28 cellular contexts compared by ENCODE assay signal in genomic region chr20:58218665-58219341, GRCh38. TPM values are rescaled to one million over a fixed set of nuclear protein-coding genes. Genes with fewer than 3 reads are reported as not detected.
"Had no signal": no experiment of that assay in that cellular context is flagged by ENCODE, and none has a peak within 500 bp of the region (broad histone marks: within the 10 kb centered on the region; RNA-seq: fewer than 3 reads in every experiment).

No MANE protein-coding gene starts in this region.

- H3K9me3 ChIP-seq: colonic mucosa had no signal

- ATAC-seq: activated CD4-positive, CD25-positive, alpha-beta regulatory T cell treated with anti-CD3 and anti-CD28 coated beads, Interleukin-2, amount 50 U/mL, for 24 hours; activated CD8-positive, alpha-beta T cell treated with anti-CD3 and anti-CD28 coated beads, Interleukin-2, amount 10 ng/mL, durations not matched to agents 7 days and 5 days; gastroesophageal sphincter; stimulated activated naive CD8-positive, alpha-beta T cell treated with anti-CD3 and anti-CD28 coated beads, Interleukin-15, Interleukin-2, amounts not matched to agents 100 U/mL and 50 U/mL, for 24 hours; T-cell had no signal

- DNase-seq: activated CD4-positive, alpha-beta T cell treated with anti-CD3 and anti-CD28 coated beads, Interleukin-2, amount 50 U/mL, for 1 hour; activated CD8-positive, alpha-beta T cell treated with anti-CD3 and anti-CD28 coated beads, Interleukin-2, amount 10 ng/mL, durations not matched to agents 7 days and 5 days; activated naive CD4-positive, alpha-beta T cell; activated naive CD8-positive, alpha-beta T cell treated with anti-CD3 and anti-CD28 coated beads for 36 hours; colonic mucosa; head of caudate nucleus; hypothalamus; left ventricle myocardium inferior; nephron progenitor cell; nucleus accumbens; stimulated activated CD4-positive, alpha-beta T cell treated with anti-CD3 and anti-CD28 coated beads, Interleukin-4, amount 100 ng/mL, for 24 hours; stimulated activated naive CD8-positive, alpha-beta T cell treated with anti-CD3 and anti-CD28 coated beads, Interleukin-15, Interleukin-2, amounts not matched to agents 100 U/mL and 50 U/mL, for 24 hours; T-cell; upper lobe of left lung had no signal

- H3K27ac Mint-ChIP-seq: activated CD8-positive, alpha-beta T cell treated with anti-CD3 and anti-CD28 coated beads, Interleukin-2, amount 10 ng/mL, durations not matched to agents 7 days and 5 days; activated naive CD8-positive, alpha-beta T cell treated with anti-CD3 and anti-CD28 coated beads for 36 hours; activated T-helper 1 cell treated with anti-CD3 and anti-CD28 coated beads, Interleukin-12 subunit alpha, Interleukin-12 subunit beta, Interleukin-2, Interleukin-4 antibody, amounts not matched to agents 30 ng/mL and 10 ng/mL and 1 ng/mL, durations not matched to agents 14 hours and 24 hours and 36 hours; mesothelial cell of epicardium; nephron progenitor cell; T-cell; T-helper 2 cell treated with Interferon-gamma antibody and Interleukin-4, amounts not matched to agents 5 μg/mL and 100 μg/mL, for 36 hours had no signal

- FAIRE-seq: astrocyte had no signal

- H3K4me3 ChIP-seq: breast epithelium, colonic mucosa, esophagus muscularis mucosa, gastroesophageal sphincter, left ventricle myocardium inferior, upper lobe of left lung had no signal

- H3K36me3 ChIP-seq: breast epithelium, colonic mucosa, esophagus muscularis mucosa, gastroesophageal sphincter, left ventricle myocardium inferior, upper lobe of left lung had no signal

- H3K27me3 ChIP-seq: upper lobe of left lung had no signal

- H3K4me1 ChIP-seq: breast epithelium, colonic mucosa, esophagus muscularis mucosa, gastroesophageal sphincter, left ventricle myocardium inferior had no signal

- H3K27ac ChIP-seq: breast epithelium, colonic mucosa, esophagus muscularis mucosa, gastroesophageal sphincter, left ventricle myocardium inferior, upper lobe of left lung, VCaP had no signal

- H3K4me1 Mint-ChIP-seq: activated naive CD8-positive, alpha-beta T cell treated with anti-CD3 and anti-CD28 coated beads for 36 hours; central memory CD8-positive, alpha-beta T cell; nephron progenitor cell had no signal

- H3K36me3 Mint-ChIP-seq: T-cell had no signal

- H3K4me3 Mint-ChIP-seq: activated CD8-positive, alpha-beta T cell treated with anti-CD3 and anti-CD28 coated beads, Interleukin-2, amount 10 ng/mL, durations not matched to agents 7 days and 5 days; activated naive CD8-positive, alpha-beta T cell treated with anti-CD3 and anti-CD28 coated beads for 36 hours; activated T-helper 1 cell treated with anti-CD3 and anti-CD28 coated beads, Interleukin-12 subunit alpha, Interleukin-12 subunit beta, Interleukin-2, Interleukin-4 antibody, amounts not matched to agents 30 ng/mL and 10 ng/mL and 1 ng/mL, durations not matched to agents 14 hours and 24 hours and 36 hours; central memory CD8-positive, alpha-beta T cell; mesothelial cell of epicardium; nephron progenitor cell; T-cell; T-helper 2 cell treated with Interferon-gamma antibody and Interleukin-4, amounts not matched to agents 5 μg/mL and 100 μg/mL, for 36 hours had no signal

RNA-seq across cellular contexts. Expression of gene ANKRD60, which starts 9.7 kb away (rescaled TPM):
- total RNA-seq: activated CD8-positive, alpha-beta T cell treated with anti-CD3 and anti-CD28 coated beads, Interleukin-2, amount 10 ng/mL, durations not matched to agents 7 days and 5 days; activated naive CD8-positive, alpha-beta T cell treated with anti-CD3 and anti-CD28 coated beads for 36 hours; activated T-helper 1 cell treated with anti-CD3 and anti-CD28 coated beads, Interleukin-12 subunit alpha, Interleukin-12 subunit beta, Interleukin-2, Interleukin-4 antibody, amounts not matched to agents 30 ng/mL and 10 ng/mL and 1 ng/mL, durations not matched to agents 14 hours and 24 hours and 36 hours; astrocyte; breast epithelium; colonic mucosa; esophagus muscularis mucosa; gastroesophageal sphincter; left ventricle myocardium inferior; lung microvascular endothelial cell; mesothelial cell of epicardium; renal cortical epithelial cell; subcutaneous adipose tissue; upper lobe of left lung had no signal
- polyA plus RNA-seq: thymus had no signal
